Comparison of ENCODE assay signal across 2 cellular contexts in the genomic region with DNA sequence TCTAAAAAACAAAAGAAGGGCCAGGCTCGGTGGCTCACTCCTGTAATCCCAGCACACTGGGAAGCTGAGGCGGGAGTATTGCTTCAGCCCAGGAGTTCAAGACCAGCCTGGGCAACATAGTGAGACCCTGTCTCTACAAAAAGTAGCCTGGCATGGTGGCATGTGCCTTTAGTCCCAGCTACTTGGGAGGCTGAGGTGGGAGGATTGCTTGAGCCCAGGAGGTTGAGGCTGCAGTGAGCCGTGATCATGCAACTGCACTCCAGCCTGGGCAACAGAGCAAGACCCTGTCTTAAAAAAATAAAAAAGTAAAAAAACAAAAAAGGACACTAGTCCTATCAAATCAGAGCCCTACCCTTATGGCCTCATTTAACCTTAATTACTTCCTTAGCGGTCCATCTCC.
TF ChIP-seq lines count a peak whose summit lies in the region.

No MANE protein-coding gene starts in this region.

TF ChIP-seq in WTC11, 78 proteins besides CTCF, POLR2A, EP300 and RAD21:
- peak; percentile 12; the same call in 1 of the 2 replicates for TF ChIP-seq ZNF121 (CRISPR knock-in tag; IDR thresholded peaks at IDR 0.05)

TF ChIP-seq in K562, 482 proteins besides CTCF, POLR2A, EP300 and RAD21:
- TF ChIP-seq BCOR (IDR thresholded peaks at IDR 0.05) (0 out of 2 replicates have a peak, but pooled peaks have one; percentile 27), ZNF121 (CRISPR knock-in tag; conservative IDR thresholded peaks at IDR 0.05) (peak; percentile 96)
